In the genomic region with DNA sequence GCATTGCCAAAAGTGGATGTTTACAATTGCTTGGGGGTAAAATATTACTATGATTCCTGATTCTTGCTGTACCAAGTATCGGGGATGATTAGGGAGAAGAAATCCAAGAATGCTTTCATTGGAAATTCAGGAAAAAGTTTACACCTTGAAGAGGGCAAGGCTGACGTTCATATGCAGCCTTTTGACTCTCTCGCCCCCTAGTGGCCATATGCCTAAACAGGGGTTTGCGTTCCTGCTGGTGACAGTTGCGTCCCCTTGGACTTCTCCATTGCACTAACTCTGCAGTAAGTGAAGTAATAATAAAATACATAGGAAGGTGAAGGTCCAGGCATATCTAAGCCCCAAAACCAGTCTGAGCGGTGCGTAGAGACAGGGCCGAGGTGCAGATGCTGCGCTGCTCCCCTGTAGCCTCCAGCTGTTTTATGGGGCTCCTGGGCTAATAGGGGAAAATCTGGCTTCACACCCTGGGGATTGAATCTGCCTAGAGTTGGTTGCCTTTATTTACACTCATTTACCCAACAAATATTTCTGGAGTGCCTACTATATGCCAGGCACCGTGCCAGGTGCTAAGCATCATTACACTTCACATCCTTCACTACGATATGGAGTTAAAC, we compare ENCODE assay signal across 8 cellular contexts. TPM values are rescaled to one million over a fixed set of nuclear protein-coding genes. Genes with fewer than 3 reads are reported as not detected.
DNase-seq lines count a peak whose midpoint lies in the region; ATAC-seq and TF ChIP-seq lines count a peak whose summit lies in the region.

No MANE protein-coding gene starts in this region.

- no peak overlapping the region for H3K27ac Mint-ChIP-seq in naive thymus-derived CD8-positive, alpha-beta T cell

- no peaks in the 10 kb centered on the region for H3K36me3 Mint-ChIP-seq in naive thymus-derived CD8-positive, alpha-beta T cell

- H3K4me1 Mint-ChIP-seq in naive thymus-derived CD8-positive, alpha-beta T cell, result no peaks in the 10 kb centered on the region

- intact Hi-C loops in stomach (cut with DNase I; ENCODE audit: low total_unique reads), result loop anchor here (10.0 kb wide), 1 partner anchor 202 kb away; no protein-coding TSS in a partner anchor

- TF ChIP-seq CTCF in stomach (IDR thresholded peaks at IDR 0.05), result peak in 5 of 7 experiments; percentile 56 to 95 (median 86)

- ATAC-seq in GM18858 (IDR thresholded peaks at IDR 0.05; ENCODE audit: unreplicated experiment) (peak; percentile 86), HG03139 (IDR thresholded peaks at IDR 0.05; ENCODE audit: unreplicated experiment) (peak; percentile 83), esophagus mucosa (peak; percentile 72)
- no peak for ATAC-seq in naive thymus-derived CD8-positive, alpha-beta T cell

- no peaks in the 10 kb centered on the region for H3K9me3 ChIP-seq in stomach

- 20 to 28% (median 24%) methylated on average over 11 of the region's 11 CpGs for WGBS in stomach, 5 donors

- no peak overlapping the region for H3K27ac ChIP-seq in stomach

- TF ChIP-seq POLR2A in stomach (IDR thresholded peaks at IDR 0.05), result no peak

- H3K36me3 ChIP-seq in stomach, result no peaks in the 10 kb centered on the region

- peaks cover 0 to 4% (median 2%) of the 10 kb centered on the region in 4 donors for H3K4me1 ChIP-seq in stomach

- H3K4me3 ChIP-seq in stomach, result no peak overlapping the region

- peak; percentile 81 for DNase-seq in AG20443 (ENCODE audit: low spot score)
- DNase-seq in NCI-H748 treated with DMSO at 0.1 percent for 48 hours (lab: John Stamatoyannopoulos, UW), result peak; percentile 19
- DNase-seq in activated CD8-positive, alpha-beta memory T cell treated with anti-CD3 and anti-CD28 coated beads, Interleukin-2, amount 50 U/mL, for 4 hours, result peak; percentile 61
- DNase-seq in naive thymus-derived CD8-positive, alpha-beta T cell, result peak; percentile 14 to 74 (median 47)
- peak; percentile 81 for DNase-seq in stomach

- no peak for TF ChIP-seq EP300 in stomach (IDR thresholded peaks at IDR 0.05)

- peaks cover 0 to 7% (median 3%) of the 10 kb centered on the region in 5 donors for H3K27me3 Mint-ChIP-seq in naive thymus-derived CD8-positive, alpha-beta T cell

- POLR2A ChIA-PET in naive thymus-derived CD8-positive, alpha-beta T cell (lab: Charles Lee), result no interaction called here

- no peaks in the 10 kb centered on the region for H3K27me3 ChIP-seq in stomach

- no peaks in the 10 kb centered on the region for H3K9me3 Mint-ChIP-seq in naive thymus-derived CD8-positive, alpha-beta T cell

- H3K4me3 Mint-ChIP-seq in naive thymus-derived CD8-positive, alpha-beta T cell, result no peak overlapping the region

RNA-seq across cellular contexts. Expression of gene KIAA1217, which starts 12.4 kb away (rescaled TPM):
- total RNA-seq in esophagus mucosa, result 69.4 TPM
- total RNA-seq in naive thymus-derived CD8-positive, alpha-beta T cell, result not detected
- not detected for polyA plus RNA-seq in naive thymus-derived CD8-positive, alpha-beta T cell
- 100 to 1,000 TPM in 1 of 5 donors, 10 to 100 TPM in 4; 17.7 to 112 (median 31.8) TPM for total RNA-seq in stomach
- polyA plus RNA-seq in stomach, result 10 to 100 TPM in 1 of 3 donors, 1 to 10 TPM in 2; 6.2 to 13.4 (median 8.6) TPM

Comparison
In these comparisons a context has a peak if more than half of its experiments do, and no peak if none do; other contexts are left out.
1. DNase-seq: peak in every context shown above with its lines; median percentile 81 in AG20443; 81 in stomach; 61 in activated CD8-positive, alpha-beta memory T cell treated with anti-CD3 and anti-CD28 coated beads, Interleukin-2, amount 50 U/mL, for 4 hours; 47 in naive thymus-derived CD8-positive, alpha-beta T cell; 19 in NCI-H748 treated with DMSO at 0.1 percent for 48 hours.
2. ATAC-seq: peak in GM18858 (single experiment), HG03139 (single experiment) and esophagus mucosa (single experiment); none in naive thymus-derived CD8-positive, alpha-beta T cell (0 of 2).
3. RNA of gene KIAA1217, which starts 12.4 kb away (total RNA-seq): 69.4 TPM in esophagus mucosa (single experiment) and 17.7 to 112 TPM in stomach; not detected in naive thymus-derived CD8-positive, alpha-beta T cell; every median in the first group is over 10 times any median in the second.